In the genomic region with DNA sequence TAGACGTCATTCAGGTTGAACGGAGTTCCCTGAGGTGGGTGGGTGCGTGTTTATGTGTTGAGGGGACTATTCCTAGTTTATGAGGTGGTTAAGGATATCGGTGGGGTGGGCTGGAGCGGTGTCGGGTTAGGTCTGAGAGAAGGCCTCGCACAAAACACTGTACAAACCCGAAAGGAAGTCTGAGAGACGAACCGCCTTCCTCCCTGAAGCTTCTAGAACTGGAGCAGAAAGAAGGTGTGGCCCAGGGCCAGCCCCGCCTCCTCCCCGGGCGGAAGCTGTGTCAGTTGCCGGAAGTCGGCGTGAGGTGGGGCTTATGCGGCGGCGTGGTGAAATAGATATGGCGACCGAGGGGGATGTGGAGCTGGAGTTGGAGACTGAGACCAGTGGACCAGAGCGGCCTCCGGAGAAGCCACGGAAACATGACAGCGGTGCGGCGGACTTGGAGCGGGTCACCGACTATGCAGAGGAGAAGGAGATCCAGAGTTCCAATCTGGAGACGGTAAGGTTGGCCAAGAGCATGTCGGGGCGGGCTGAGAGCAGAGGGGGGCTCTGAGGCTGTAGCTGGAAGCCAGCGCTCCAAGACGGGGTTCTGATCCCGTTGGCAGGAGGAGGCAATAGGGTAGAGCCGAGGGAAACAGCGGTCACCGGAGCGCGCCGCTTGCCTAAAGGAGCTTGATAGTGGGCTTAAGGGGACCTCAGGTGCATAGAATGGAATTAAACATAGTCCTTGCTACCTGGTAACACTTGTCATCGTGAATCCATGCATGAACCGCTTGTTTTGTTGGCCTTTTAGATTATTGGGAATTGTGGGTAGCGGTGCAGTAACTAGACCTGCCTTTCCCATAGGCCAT, we compare ENCODE assay signal across 8 cellular contexts. TPM values are rescaled to one million over a fixed set of nuclear protein-coding genes. Genes with fewer than 3 reads are reported as not detected.
DNase-seq lines count a peak whose midpoint lies in the region; ATAC-seq, FAIRE-seq and TF ChIP-seq lines count a peak whose summit lies in the region.

A gene with protein sequence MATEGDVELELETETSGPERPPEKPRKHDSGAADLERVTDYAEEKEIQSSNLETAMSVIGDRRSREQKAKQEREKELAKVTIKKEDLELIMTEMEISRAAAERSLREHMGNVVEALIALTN (plus strand): TSS at position 314 of the 851 bp plus-strand sequence. CDS start 24 bp downstream, at position 338.

- peaks cover 13% of the 10 kb centered on the region for H3K36me3 ChIP-seq in bronchial epithelial cell (ENCODE audit: control insufficient read depth, insufficient read depth, low read length)
- peaks cover 3 to 88% (median 49%) of the 10 kb centered on the region in 6 donors for H3K36me3 ChIP-seq in spleen

- peaks cover 38% of the 10 kb centered on the region for H3K4me1 Mint-ChIP-seq in WTC11
- H3K4me1 Mint-ChIP-seq in immature natural killer cell: peaks cover 43 to 53% of the 10 kb centered on the region in 2 donors

- DNase-seq in 8988T (peak; percentile 44), NCI-H2227 treated with DMSO at 0.1 percent for 48 hours (lab: John Stamatoyannopoulos, UW) (peak; percentile 74), WTC11 (ENCODE audit: low spot score) (peak; percentile 89), bronchial epithelial cell (ENCODE audit: low read depth) (peak; percentile 82), immature natural killer cell (peak; percentile 89 to 90 (median 89)), spleen (peak; percentile 98)

- no peaks in the 10 kb centered on the region for H3K9me3 ChIP-seq in spleen

- peaks cover 8 to 61% (median 40%) of the 10 kb centered on the region in 6 donors for H3K4me1 ChIP-seq in spleen

- peak within 1 kb of the TSS; percentile 99 for H3K4me3 Mint-ChIP-seq in WTC11
- peak within 1 kb of the TSS; percentile 99 to 100 (median 100) for H3K4me3 Mint-ChIP-seq in immature natural killer cell

- CTCF ChIA-PET in WTC11 (lab: Charles Lee): interaction anchor here (0.7 to 1.9 kb wide), 5 partner anchors 24 to 430 kb away, joined by 3 to 15 read pairs (median 4); a partner anchor contains a TSS

- H3K9me3 Mint-ChIP-seq in WTC11 (no peaks in the 10 kb centered on the region), immature natural killer cell (no peaks in the 10 kb centered on the region)

- TF ChIP-seq POLR2A in spleen (IDR thresholded peaks at IDR 0.05): no peak

- peak within 1 kb of the TSS; percentile 77 for H3K4me3 ChIP-seq in bronchial epithelial cell (ENCODE audit: low read depth, low read length)
- H3K4me3 ChIP-seq in spleen: peak within 1 kb of the TSS; percentile 81 to 93 (median 88)

- H3K27ac Mint-ChIP-seq in WTC11: peak within 1 kb of the TSS; percentile 99
- H3K27ac Mint-ChIP-seq in immature natural killer cell: peak within 1 kb of the TSS; percentile 97 to 100 (median 99)

- FAIRE-seq in bronchial epithelial cell (lab: Jason Lieb, UNC): no peak

- POLR2A ChIA-PET in WTC11 (lab: Charles Lee): interaction anchor here (0.5 to 1.6 kb wide), 8 partner anchors 8 to 128 kb away, joined by 3 to 12 read pairs (median 3); a partner anchor contains a TSS

- intact Hi-C loops in spleen (cut with DNase I; ENCODE audit: low total_unique reads): no loop called here

- H3K36me3 Mint-ChIP-seq in WTC11: peaks cover 57% of the 10 kb centered on the region
- H3K36me3 Mint-ChIP-seq in immature natural killer cell: peaks cover 11 to 23% (median 14%) of the 10 kb centered on the region in 3 donors

- H3K27me3 ChIP-seq in bronchial epithelial cell (ENCODE audit: control insufficient read depth, insufficient read depth, low read length): no peaks in the 10 kb centered on the region
- H3K27me3 ChIP-seq in spleen (replicated peaks in 1 of 7): no peaks in the 10 kb centered on the region

- H3K27me3 Mint-ChIP-seq in WTC11 (ENCODE audit: low read depth) (no peaks in the 10 kb centered on the region), immature natural killer cell (ENCODE audit: low read depth in 3 of 3) (peaks cover 0 to 11% (median 8%) of the 10 kb centered on the region in 3 donors)

- TF ChIP-seq CTCF in WTC11 (IDR thresholded peaks at IDR 0.05) (no peak), bronchial epithelial cell (IDR thresholded peaks at IDR 0.05; ENCODE audit: insufficient read depth, low read length, severe bottlenecking) (no peak), spleen (IDR thresholded peaks at IDR 0.05 in 8 of 11, conservative IDR thresholded peaks at IDR 0.05 in 3 of 11) (no peak)

- peak within 1 kb of the TSS; percentile 74 to 93 (median 90) for H3K27ac ChIP-seq in spleen

- WGBS in spleen, 5 donors: 7 to 9% (median 8%) methylated on average over 44 of the region's 44 CpGs

- ATAC-seq in GM18520 (IDR thresholded peaks at IDR 0.05; ENCODE audit: unreplicated experiment) (peak; percentile 72), HG03066 (IDR thresholded peaks at IDR 0.05; ENCODE audit: low read depth, unreplicated experiment) (peak; percentile 79), WTC11 (peak; percentile 86)

TF ChIP-seq in WTC11, 78 proteins besides CTCF, POLR2A, EP300 and RAD21 (continues in another document):
- TF ChIP-seq, protein P1, sequence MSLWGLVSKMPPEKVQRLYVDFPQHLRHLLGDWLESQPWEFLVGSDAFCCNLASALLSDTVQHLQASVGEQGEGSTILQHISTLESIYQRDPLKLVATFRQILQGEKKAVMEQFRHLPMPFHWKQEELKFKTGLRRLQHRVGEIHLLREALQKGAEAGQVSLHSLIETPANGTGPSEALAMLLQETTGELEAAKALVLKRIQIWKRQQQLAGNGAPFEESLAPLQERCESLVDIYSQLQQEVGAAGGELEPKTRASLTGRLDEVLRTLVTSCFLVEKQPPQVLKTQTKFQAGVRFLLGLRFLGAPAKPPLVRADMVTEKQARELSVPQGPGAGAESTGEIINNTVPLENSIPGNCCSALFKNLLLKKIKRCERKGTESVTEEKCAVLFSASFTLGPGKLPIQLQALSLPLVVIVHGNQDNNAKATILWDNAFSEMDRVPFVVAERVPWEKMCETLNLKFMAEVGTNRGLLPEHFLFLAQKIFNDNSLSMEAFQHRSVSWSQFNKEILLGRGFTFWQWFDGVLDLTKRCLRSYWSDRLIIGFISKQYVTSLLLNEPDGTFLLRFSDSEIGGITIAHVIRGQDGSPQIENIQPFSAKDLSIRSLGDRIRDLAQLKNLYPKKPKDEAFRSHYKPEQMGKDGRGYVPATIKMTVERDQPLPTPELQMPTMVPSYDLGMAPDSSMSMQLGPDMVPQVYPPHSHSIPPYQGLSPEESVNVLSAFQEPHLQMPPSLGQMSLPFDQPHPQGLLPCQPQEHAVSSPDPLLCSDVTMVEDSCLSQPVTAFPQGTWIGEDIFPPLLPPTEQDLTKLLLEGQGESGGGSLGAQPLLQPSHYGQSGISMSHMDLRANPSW (CRISPR knock-in tag; conservative IDR thresholded peaks at IDR 0.05; ENCODE audit: low read depth): no peak
- TF ChIP-seq FOXP1 (CRISPR knock-in tag; IDR thresholded peaks at IDR 0.05; ENCODE audit: borderline replicate concordance) (0 out of 2 replicates have a peak, but pooled peaks have one; percentile 17), JUN (CRISPR knock-in tag; IDR thresholded peaks at IDR 0.05) (peak; percentile 25; the same call in 1 of the 2 replicates), TEAD1 (CRISPR knock-in tag; IDR thresholded peaks at IDR 0.05) (no peak; the same call in 1 of the 2 replicates), KAT7 (CRISPR knock-in tag; IDR thresholded peaks at IDR 0.05; ENCODE audit: borderline replicate concordance) (no peak), ETV6 (CRISPR knock-in tag; IDR thresholded peaks at IDR 0.05) (peak; percentile 76), EMX1 (CRISPR knock-in tag; IDR thresholded peaks at IDR 0.05) (no peak), ZNF671 (CRISPR knock-in tag; IDR thresholded peaks at IDR 0.05) (peak; percentile 62; the same call in 1 of the 2 replicates), SOX15 (CRISPR knock-in tag; IDR thresholded peaks at IDR 0.05) (no peak), ZNF121 (CRISPR knock-in tag; IDR thresholded peaks at IDR 0.05) (no peak)
- TF ChIP-seq, protein P2, sequence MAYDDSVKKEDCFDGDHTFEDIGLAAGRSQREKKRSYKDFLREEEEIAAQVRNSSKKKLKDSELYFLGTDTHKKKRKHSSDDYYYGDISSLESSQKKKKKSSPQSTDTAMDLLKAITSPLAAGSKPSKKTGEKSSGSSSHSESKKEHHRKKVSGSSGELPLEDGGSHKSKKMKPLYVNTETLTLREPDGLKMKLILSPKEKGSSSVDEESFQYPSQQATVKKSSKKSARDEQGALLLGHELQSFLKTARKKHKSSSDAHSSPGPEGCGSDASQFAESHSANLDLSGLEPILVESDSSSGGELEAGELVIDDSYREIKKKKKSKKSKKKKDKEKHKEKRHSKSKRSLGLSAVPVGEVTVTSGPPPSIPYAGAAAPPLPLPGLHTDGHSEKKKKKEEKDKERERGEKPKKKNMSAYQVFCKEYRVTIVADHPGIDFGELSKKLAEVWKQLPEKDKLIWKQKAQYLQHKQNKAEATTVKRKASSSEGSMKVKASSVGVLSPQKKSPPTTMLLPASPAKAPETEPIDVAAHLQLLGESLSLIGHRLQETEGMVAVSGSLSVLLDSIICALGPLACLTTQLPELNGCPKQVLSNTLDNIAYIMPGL (CRISPR knock-in tag; IDR thresholded peaks at IDR 0.05): no peak
- TF ChIP-seq, protein P3, sequence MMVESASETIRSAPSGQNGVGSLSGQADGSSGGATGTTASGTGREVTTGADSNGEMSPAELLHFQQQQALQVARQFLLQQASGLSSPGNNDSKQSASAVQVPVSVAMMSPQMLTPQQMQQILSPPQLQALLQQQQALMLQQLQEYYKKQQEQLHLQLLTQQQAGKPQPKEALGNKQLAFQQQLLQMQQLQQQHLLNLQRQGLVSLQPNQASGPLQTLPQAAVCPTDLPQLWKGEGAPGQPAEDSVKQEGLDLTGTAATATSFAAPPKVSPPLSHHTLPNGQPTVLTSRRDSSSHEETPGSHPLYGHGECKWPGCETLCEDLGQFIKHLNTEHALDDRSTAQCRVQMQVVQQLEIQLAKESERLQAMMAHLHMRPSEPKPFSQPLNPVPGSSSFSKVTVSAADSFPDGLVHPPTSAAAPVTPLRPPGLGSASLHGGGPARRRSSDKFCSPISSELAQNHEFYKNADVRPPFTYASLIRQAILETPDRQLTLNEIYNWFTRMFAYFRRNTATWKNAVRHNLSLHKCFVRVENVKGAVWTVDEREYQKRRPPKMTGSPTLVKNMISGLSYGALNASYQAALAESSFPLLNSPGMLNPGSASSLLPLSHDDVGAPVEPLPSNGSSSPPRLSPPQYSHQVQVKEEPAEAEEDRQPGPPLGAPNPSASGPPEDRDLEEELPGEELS (CRISPR knock-in tag; IDR thresholded peaks at IDR 0.05): peak; percentile 80; the same call in 1 of the 2 replicates

RNA-seq across cellular contexts. Expression of the gene that starts here (rescaled TPM):
- 17.3 to 22.0 TPM (median 19.9 TPM) in 3 replicates for total RNA-seq in WTC11 (2021)
- 6.8 and 9.0 TPM in 2 replicates for total RNA-seq in bronchial epithelial cell
- polyA plus RNA-seq in immature natural killer cell: 10 to 100 TPM in 2 of 3 donors, 1 to 10 TPM in 1; 4.1 to 20.3 (median 10.0) TPM
- 10 to 100 TPM in 4 of 7 donors, 1 to 10 TPM in 3; 7.5 to 29.2 (median 10.1) TPM for total RNA-seq in spleen
- 10 to 100 TPM in 1 of 3 donors, 1 to 10 TPM in 2; 2.4 to 35.8 (median 7.8) TPM for polyA plus RNA-seq in spleen

Comparison
In these comparisons a context has a peak if more than half of its experiments do, and no peak if none do; other contexts are left out.
1. Peak in every context shown above with its lines: DNase-seq, ATAC-seq, H3K4me3 ChIP-seq and H3K27ac ChIP-seq.
2. DNase-seq: peak in every context shown above with its lines; median percentile 98 in spleen; 89 in WTC11; 89 in immature natural killer cell; 82 in bronchial epithelial cell; 74 in NCI-H2227 treated with DMSO at 0.1 percent for 48 hours; 44 in 8988T.